24 cellular contexts compared by ENCODE assay signal in genomic region chr9:101791533-101791932, GRCh38. TPM values are rescaled to one million over a fixed set of nuclear protein-coding genes. Genes with fewer than 3 reads are reported as not detected.
"Had no signal": no experiment of that assay in that cellular context is flagged by ENCODE, and none has a peak within 500 bp of the region (broad histone marks: within the 10 kb centered on the region; RNA-seq: fewer than 3 reads in every experiment).

No MANE protein-coding gene starts in this region.

- ATAC-seq: naive thymus-derived CD4-positive, alpha-beta T cell; natural killer cell; psoas muscle; stimulated activated memory B cell treated with anti-CD40 and anti-IgM and Interleukin-4, amounts not matched to agents 10 μg/mL and 1 μg/mL and 100 μg/mL, for 72 hours; stimulated activated naive CD8-positive, alpha-beta T cell treated with anti-CD3 and anti-CD28 coated beads, Interleukin-15, Interleukin-2, amounts not matched to agents 100 U/mL and 50 U/mL, for 24 hours had no signal

- H3K27ac ChIP-seq: neural progenitor cell, ovary, parathyroid adenoma, psoas muscle, right atrium auricular region, skin epidermis, spleen, suprapubic skin, testis, tibial artery, transverse colon, upper lobe of right lung, uterus had no signal

- H3K79me2 ChIP-seq: parathyroid adenoma had no signal

- H3K9ac ChIP-seq: neural progenitor cell, parathyroid adenoma had no signal

- H3K36me3 ChIP-seq: neural progenitor cell, ovary, right atrium auricular region, spleen, suprapubic skin, tibial artery, transverse colon, upper lobe of right lung, uterus had no signal

- H3K9me3 ChIP-seq: ovary, psoas muscle, right atrium auricular region, spleen, suprapubic skin, testis, tibial artery, transverse colon, upper lobe of right lung, uterus had no signal

- H2AFZ ChIP-seq: neural progenitor cell, parathyroid adenoma had no signal

- DNase-seq: naive thymus-derived CD4-positive, alpha-beta T cell; natural killer cell; occipital lobe; ovary; psoas muscle; spleen; stimulated activated CD4-positive, alpha-beta T cell treated with anti-CD3 and anti-CD28 coated beads, Interleukin-12 subunit alpha, Interleukin-12 subunit beta, amount 100 ng/mL, for 4 hours; stimulated activated CD4-positive, alpha-beta T cell treated with anti-CD3 and anti-CD28 coated beads, Interleukin-4, amount 100 ng/mL, for 1 hour; stimulated activated CD4-positive, alpha-beta T cell treated with anti-CD3 and anti-CD28 coated beads, Interleukin-4, amount 100 ng/mL, for 4 hours; stimulated activated naive CD4-positive, alpha-beta T cell; tibial artery; upper lobe of right lung; uterus had no signal

- H3K4me2 ChIP-seq: neural progenitor cell, smooth muscle cell had no signal

- H3K27me3 ChIP-seq: ovary, right atrium auricular region, spleen, suprapubic skin, testis, tibial artery, transverse colon, upper lobe of right lung, uterus had no signal

- H3K4me3 ChIP-seq: neural progenitor cell, ovary, psoas muscle, right atrium auricular region, skin epidermis, smooth muscle cell, spleen, suprapubic skin, testis, tibial artery, transverse colon, upper lobe of right lung, uterus had no signal

- H3K4me1 ChIP-seq: neural progenitor cell, parathyroid adenoma, psoas muscle, right atrium auricular region, spleen, suprapubic skin, testis, tibial artery, transverse colon, upper lobe of right lung, uterus had no signal

RNA-seq across cellular contexts. Expression of gene GRIN3A, which starts 53.1 kb away (rescaled TPM):
- total RNA-seq: natural killer cell, osteoblast, smooth muscle cell had no signal
